ENCODE assay signal across 18 cellular contexts in genomic region chr3:195114786-195115597, GRCh38.
A peak's percentile ranks its signal among the peaks of the same experiment; 100 is the strongest.
DNase-seq lines count a peak whose midpoint lies in the region; ATAC-seq, FAIRE-seq and TF ChIP-seq lines count a peak whose summit lies in the region.
"Had no signal": no experiment of that assay in that cellular context is flagged by ENCODE, and none has a peak within 500 bp of the region (broad histone marks: within the 10 kb centered on the region; RNA-seq: fewer than 3 reads in every experiment).

No MANE protein-coding gene starts in this region.

- H3K4ac ChIP-seq in mesenchymal stem cell (ENCODE audit: low read depth in 1 of 2, low read length in 2 of 2): no peak overlapping the region

- no peak overlapping the region for H2AK5ac ChIP-seq in mesenchymal stem cell (ENCODE audit: low read length, severe bottlenecking)

- H3K23ac ChIP-seq in mesenchymal stem cell (ENCODE audit: low read length in 2 of 2): no peak overlapping the region

- H3K14ac ChIP-seq in mesenchymal stem cell (ENCODE audit: low read length in 2 of 2): no peak overlapping the region

- no peak overlapping the region for H3K9ac ChIP-seq in mesenchymal stem cell (ENCODE audit: low read length)

- ATAC-seq in pancreas: no peak
- ATAC-seq: PC-3, SK-N-SH treated with all-trans-retinoic acid at 6 μM for 48 hours had no signal

- H4K8ac ChIP-seq in mesenchymal stem cell (ENCODE audit: low read length): no peak overlapping the region

- no peak overlapping the region for H2BK5ac ChIP-seq in mesenchymal stem cell (ENCODE audit: low read depth, low read length, poor library complexity, severe bottlenecking)

- no peak overlapping the region for H3K27ac ChIP-seq in mesenchymal stem cell (ENCODE audit: low read length, poor library complexity, severe bottlenecking)
- H3K27ac ChIP-seq in pancreas: no peak overlapping the region
- H3K27ac ChIP-seq: C4-2B had no signal

- no peaks in the 10 kb centered on the region for H3K27me3 ChIP-seq in mesenchymal stem cell (ENCODE audit: control insufficient read depth in 1 of 2, insufficient read depth in 1 of 2, low read length in 2 of 2)
- H3K27me3 ChIP-seq in pancreas: no peaks in the 10 kb centered on the region

- H3K9me3 ChIP-seq in mesenchymal stem cell (ENCODE audit: control insufficient read depth, low read length) (no peaks in the 10 kb centered on the region), pancreas (no peaks in the 10 kb centered on the region)

- DNase-seq in DMS79 treated with DMSO at 0.1 percent for 48 hours (lab: John Stamatoyannopoulos, UW) (peak; percentile 82), NCI-H524 treated with DMSO at 0.1 percent for 48 hours (lab: John Stamatoyannopoulos, UW) (peak; percentile 59), mesenchymal stem cell (no peak), posterior vena cava (ENCODE audit: low spot score) (peak; percentile 59), pancreas (no peak), NOMO-1 (lab: John Stamatoyannopoulos, UW; ENCODE audit: unreplicated experiment in 2 of 2) (no peak), NCI-H526 (lab: John Stamatoyannopoulos, UW) (no peak)
- DNase-seq in activated CD4-positive, alpha-beta T cell treated with anti-CD3 and anti-CD28 coated beads for 4 hours: no peak
- DNase-seq: DND-41, H7, NCI-H187, NCI-H2107, NCI-H510A, PC-3, RPMI8226, SIG-M5 had no signal

- no peak overlapping the region for H2AFZ ChIP-seq in mesenchymal stem cell (ENCODE audit: low read depth, low read length)

- H2BK15ac ChIP-seq in mesenchymal stem cell (ENCODE audit: low read depth, poor library complexity, severe bottlenecking): peak overlapping the region; percentile 55

- no peak for TF ChIP-seq CTCF in pancreas (IDR thresholded peaks at IDR 0.05)

- peak overlapping the region; percentile 47 for H4K91ac ChIP-seq in mesenchymal stem cell (ENCODE audit: low read length)

- H3K36me3 ChIP-seq in mesenchymal stem cell (ENCODE audit: control insufficient read depth in 1 of 2, insufficient read depth in 2 of 2, low read depth in 1 of 2, low read length in 2 of 2): peaks cover 4 to 15% of the 10 kb centered on the region in 2 experiments
- H3K36me3 ChIP-seq in pancreas: no peaks in the 10 kb centered on the region

- H3K79me1 ChIP-seq in mesenchymal stem cell (replicated peaks; ENCODE audit: low read length, poor library complexity, severe bottlenecking): peaks cover 14% of the 10 kb centered on the region

- FAIRE-seq in pancreas (lab: Jason Lieb, UNC): no peak

- no peak overlapping the region for H3K18ac ChIP-seq in mesenchymal stem cell (ENCODE audit: low read depth in 1 of 2, low read length in 2 of 2)

- peak overlapping the region in 1 of 2 experiments; percentile 4 for H2BK12ac ChIP-seq in mesenchymal stem cell (ENCODE audit: low read length in 2 of 2)

- intact Hi-C loops in posterior vena cava (cut with DNase I) (no loop called here), pancreas (cut with DNase I) (no loop called here)

- no peak overlapping the region for H2BK120ac ChIP-seq in mesenchymal stem cell (ENCODE audit: low read depth, low read length)

- H3K4me1 ChIP-seq in mesenchymal stem cell (ENCODE audit: control insufficient read depth, insufficient read depth, low read depth, low read length) (peaks cover 9% of the 10 kb centered on the region), pancreas (no peaks in the 10 kb centered on the region)

- no peak overlapping the region for H3K4me2 ChIP-seq in mesenchymal stem cell (ENCODE audit: low read length, poor library complexity, severe bottlenecking)

- 94% methylated on average over 31 of the region's 31 CpGs for WGBS in mesenchymal stem cell
- WGBS in pancreas, 2 donors: 78 to 84% methylated on average over 31 of the region's 31 CpGs

- H3K4me3 ChIP-seq in mesenchymal stem cell (ENCODE audit: insufficient read depth in 1 of 2, low read depth in 1 of 2, low read length in 2 of 2): no peak overlapping the region
- no peak overlapping the region for H3K4me3 ChIP-seq in pancreas

Comparison
In these comparisons a context has a peak if more than half of its experiments do, and no peak if none do; other contexts are left out.
1. DNase-seq: peak in DMS79 treated with DMSO at 0.1 percent for 48 hours (single experiment), NCI-H524 treated with DMSO at 0.1 percent for 48 hours (single experiment) and posterior vena cava (single experiment); none in mesenchymal stem cell (single experiment), pancreas (0 of 6), NOMO-1 (0 of 2), NCI-H526 (0 of 2) and activated CD4-positive, alpha-beta T cell treated with anti-CD3 and anti-CD28 coated beads for 4 hours (0 of 2).